ENCODE assay signal across 22 cellular contexts in the genomic region with DNA sequence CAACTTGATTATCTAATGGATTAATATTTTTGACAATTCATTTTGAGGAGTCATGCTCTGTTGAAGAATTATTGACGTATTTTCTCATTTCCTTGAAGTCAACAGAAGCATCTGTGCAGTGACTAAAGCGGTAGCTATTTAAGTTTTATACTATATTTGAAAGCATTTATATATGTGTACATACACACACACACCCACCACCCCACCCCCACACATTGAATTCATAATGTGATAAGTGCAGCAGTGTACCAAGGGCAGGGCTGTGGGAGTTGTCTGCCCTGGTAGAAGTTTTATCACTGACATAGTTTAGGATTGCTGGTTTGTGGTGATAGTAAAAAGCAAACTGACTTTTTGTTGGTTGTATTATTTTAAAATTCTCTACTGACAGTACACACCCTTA. TPM values are rescaled to one million over a fixed set of nuclear protein-coding genes. Genes with fewer than 3 reads are reported as not detected.
DNase-seq lines count a peak whose midpoint lies in the region; ATAC-seq, FAIRE-seq and TF ChIP-seq lines count a peak whose summit lies in the region.
"Had no signal": no experiment of that assay in that cellular context is flagged by ENCODE, and none has a peak within 500 bp of the region (broad histone marks: within the 10 kb centered on the region; RNA-seq: fewer than 3 reads in every experiment).

No MANE protein-coding gene starts in this region.

- no peak overlapping the region for H3K27ac ChIP-seq in small intestine (ENCODE audit: low read depth in 1 of 2, low read length in 1 of 2)
- H3K27ac ChIP-seq: SJSA1 had no signal

- TF ChIP-seq CTCF in D721Med (IDR thresholded peaks at IDR 0.05; ENCODE audit: insufficient read depth, missing control alignments): no peak

- CTCF ChIA-PET in activated CD8-positive, alpha-beta T cell treated with anti-CD3 and anti-CD28 coated beads, Interleukin-2, amount 10 ng/mL, durations not matched to agents 7 days and 5 days (lab: Charles Lee): no interaction called here

- H3K27ac Mint-ChIP-seq in activated CD8-positive, alpha-beta T cell treated with anti-CD3 and anti-CD28 coated beads, Interleukin-2, amount 10 ng/mL, durations not matched to agents 7 days and 5 days: no peak overlapping the region
- H3K27ac Mint-ChIP-seq: CD8-positive, alpha-beta T cell had no signal

- no peaks in the 10 kb centered on the region for H3K27me3 ChIP-seq in small intestine (ENCODE audit: control insufficient read depth in 2 of 2, insufficient read depth in 2 of 2, low read length in 2 of 2)
- H3K27me3 ChIP-seq: SJSA1 had no signal

- no peaks in the 10 kb centered on the region for H3K36me3 Mint-ChIP-seq in activated CD8-positive, alpha-beta T cell treated with anti-CD3 and anti-CD28 coated beads, Interleukin-2, amount 10 ng/mL, durations not matched to agents 7 days and 5 days (ENCODE audit: low read depth)
- H3K36me3 Mint-ChIP-seq: CD8-positive, alpha-beta T cell had no signal

- ATAC-seq in activated CD8-positive, alpha-beta T cell treated with anti-CD3 and anti-CD28 coated beads, Interleukin-2, amount 10 ng/mL, durations not matched to agents 7 days and 5 days: no peak
- ATAC-seq: CD8-positive, alpha-beta T cell; HepG2; Panc1 had no signal

- H3K4me1 ChIP-seq in small intestine (ENCODE audit: control insufficient read depth in 2 of 2, insufficient read depth in 1 of 2, low read depth in 1 of 2, low read length in 1 of 2): peaks cover 0 to 3% of the 10 kb centered on the region in 2 donors
- H3K4me1 ChIP-seq: SJSA1 had no signal

- no peaks in the 10 kb centered on the region for H3K27me3 Mint-ChIP-seq in activated CD8-positive, alpha-beta T cell treated with anti-CD3 and anti-CD28 coated beads, Interleukin-2, amount 10 ng/mL, durations not matched to agents 7 days and 5 days (ENCODE audit: low read depth)

- no peaks in the 10 kb centered on the region for H3K9me3 Mint-ChIP-seq in activated CD8-positive, alpha-beta T cell treated with anti-CD3 and anti-CD28 coated beads, Interleukin-2, amount 10 ng/mL, durations not matched to agents 7 days and 5 days (ENCODE audit: insufficient read depth)
- H3K9me3 Mint-ChIP-seq: CD8-positive, alpha-beta T cell had no signal

- no peaks in the 10 kb centered on the region for H3K4me1 Mint-ChIP-seq in activated CD8-positive, alpha-beta T cell treated with anti-CD3 and anti-CD28 coated beads, Interleukin-2, amount 10 ng/mL, durations not matched to agents 7 days and 5 days (ENCODE audit: low read depth)

- H3K9me3 ChIP-seq in small intestine (ENCODE audit: control insufficient read depth, low read depth): no peaks in the 10 kb centered on the region
- H3K9me3 ChIP-seq: SJSA1 had no signal

- 55 to 83% (median 70%) methylated on average over 2 of the region's 2 CpGs for WGBS in small intestine, 3 donors

- H3K4me3 Mint-ChIP-seq in activated CD8-positive, alpha-beta T cell treated with anti-CD3 and anti-CD28 coated beads, Interleukin-2, amount 10 ng/mL, durations not matched to agents 7 days and 5 days: no peak overlapping the region
- H3K4me3 Mint-ChIP-seq: CD8-positive, alpha-beta T cell had no signal

- peak; percentile 46 for FAIRE-seq in D721Med (lab: Jason Lieb, UNC)
- FAIRE-seq in small intestine (lab: Jason Lieb, UNC): no peak
- FAIRE-seq: A204.1, GM12892, GM18507, H1, HepG2 had no signal

- H3K36me3 ChIP-seq in small intestine (ENCODE audit: control insufficient read depth in 2 of 2, insufficient read depth in 2 of 2, low read length in 2 of 2): no peaks in the 10 kb centered on the region

- peak; percentile 43 for TF ChIP-seq POLR2A in erythroblast (IDR thresholded peaks at IDR 0.05; ENCODE audit: low read length)

- POLR2A ChIA-PET in activated CD8-positive, alpha-beta T cell treated with anti-CD3 and anti-CD28 coated beads, Interleukin-2, amount 10 ng/mL, durations not matched to agents 7 days and 5 days (lab: Charles Lee): no interaction called here

- DNase-seq in D721Med (ENCODE audit: insufficient read length, low spot score) (no peak), OCI-M1 (lab: John Stamatoyannopoulos, UW) (peak; percentile 23), erythroblast (lab: John Stamatoyannopoulos, UW) (peak; percentile 79 to 92), small intestine (peak; percentile 77), NCI-H524 (lab: John Stamatoyannopoulos, UW) (no peak)
- no peak for DNase-seq in stimulated activated naive CD4-positive, alpha-beta T cell (lab: John Stamatoyannopoulos, UW)
- no peak for DNase-seq in activated CD8-positive, alpha-beta T cell treated with anti-CD3 and anti-CD28 coated beads, Interleukin-2, amount 10 ng/mL, durations not matched to agents 7 days and 5 days
- DNase-seq: Calu3; CD8-positive, alpha-beta T cell; DMS53; KG1; NCI-H1436; NCI-H1930; NCI-H345; NCI-H526 had no signal

- no peak overlapping the region for H3K4me3 ChIP-seq in small intestine (ENCODE audit: low read depth in 1 of 2, low read length in 2 of 2)
- H3K4me3 ChIP-seq: SJSA1 had no signal

RNA-seq across cellular contexts. Expression of gene GAS2L3, which starts 39.1 kb away (rescaled TPM):
- polyA plus RNA-seq in small intestine: 1 to 10 TPM; 2.2 to 4.8 (median 4.2) TPM
- total RNA-seq in activated CD8-positive, alpha-beta T cell treated with anti-CD3 and anti-CD28 coated beads, Interleukin-2, amount 10 ng/mL, durations not matched to agents 7 days and 5 days: 1 to 10 TPM; 2.7 to 3.5 TPM
- total RNA-seq: CD8-positive, alpha-beta T cell had no signal

Comparison
In these comparisons a context has a peak if more than half of its experiments do, and no peak if none do; other contexts are left out.
1. DNase-seq: peak in OCI-M1 (single experiment), erythroblast (2 of 2) and small intestine (single experiment); none in D721Med (single experiment), NCI-H524 (0 of 2), stimulated activated naive CD4-positive, alpha-beta T cell (0 of 6) and activated CD8-positive, alpha-beta T cell treated with anti-CD3 and anti-CD28 coated beads, Interleukin-2, amount 10 ng/mL, durations not matched to agents 7 days and 5 days (single experiment).